In genomic region chr10:102311025-102311420, GRCh38 we compare ENCODE assay signal across 20 cellular contexts.
A peak's percentile ranks its signal among the peaks of the same experiment; 100 is the strongest.
DNase-seq lines count a peak whose midpoint lies in the region; ATAC-seq and TF ChIP-seq lines count a peak whose summit lies in the region.
"Had no signal": no experiment of that assay in that cellular context is flagged by ENCODE, and none has a peak within 500 bp of the region (broad histone marks: within the 10 kb centered on the region; RNA-seq: fewer than 3 reads in every experiment).

No MANE protein-coding gene starts in this region.

- in situ Hi-C loops in Panc1 (cut with HindIII; ENCODE audit: low pct_unique_long_range_greater_than_20kb, low sequenced_read_pairs) = no loop called here

- H3K36me3 ChIP-seq in Panc1 (ENCODE audit: control insufficient read depth, insufficient read depth, low read length) (no peaks in the 10 kb centered on the region), trophoblast cell (ENCODE audit: control insufficient read depth in 1 of 2, insufficient read depth in 2 of 2, low read length in 2 of 2) (peaks cover 0 to 4% of the 10 kb centered on the region in 2 experiments)

- H4K8ac ChIP-seq in trophoblast cell (ENCODE audit: low read depth, low read length) = no peak overlapping the region

- POLR2A ChIA-PET in Panc1 (lab: Charles Lee) = interaction anchor here (0.6 kb wide), 1 partner anchor 257 kb away, joined by 6 read pairs; no protein-coding TSS in a partner anchor

- H3K14ac ChIP-seq in trophoblast cell (ENCODE audit: low read length) = no peak overlapping the region

- H2BK120ac ChIP-seq in trophoblast cell (ENCODE audit: insufficient read depth, low read length, poor library complexity) = no peak overlapping the region

- no peaks in the 10 kb centered on the region for H3K9me3 ChIP-seq in Panc1 (ENCODE audit: control insufficient read depth, insufficient read depth, low read depth, low read length)
- H3K9me3 ChIP-seq in trophoblast cell (ENCODE audit: insufficient read depth, low read depth, low read length) = no peaks in the 10 kb centered on the region
- H3K9me3 ChIP-seq: esophagus squamous epithelium, upper lobe of left lung had no signal

- no peak overlapping the region for H3K23ac ChIP-seq in trophoblast cell (ENCODE audit: low read length)

- peak overlapping the region; percentile 50 for H3K4me3 Mint-ChIP-seq in Calu3 (ENCODE audit: low read depth, unreplicated experiment)
- H3K4me3 Mint-ChIP-seq: activated CD4-positive, alpha-beta T cell treated with anti-CD3 and anti-CD28 coated beads, Interleukin-2, amount 10 ng/mL, durations not matched to agents 7 days and 5 days; dendritic cell treated with granulocyte-macrophage colony-stimulating factor and Interleukin-4, amounts not matched to agents 40 ng/mL and 50 ng/mL, for 4 days; neural crest cell; stimulated activated memory B cell treated with anti-CD40 and anti-IgM and Interleukin-4, amounts not matched to agents 10 μg/mL and 1 μg/mL and 100 μg/mL, for 72 hours had no signal

- no peaks in the 10 kb centered on the region for H3K27me3 ChIP-seq in Panc1 (ENCODE audit: control insufficient read depth, insufficient read depth, low read length)
- H3K27me3 ChIP-seq in trophoblast cell (ENCODE audit: insufficient read depth, low read length) = no peaks in the 10 kb centered on the region
- H3K27me3 ChIP-seq: BLaER1 treated with 17β-estradiol and CSF1 and Interleukin-3, amounts not matched to agents 10 nM and 100 nM; esophagus squamous epithelium; upper lobe of left lung had no signal

- H3K79me2 ChIP-seq in trophoblast cell (ENCODE audit: control insufficient read depth, insufficient read depth, low read length, poor library complexity) = no peaks in the 10 kb centered on the region

- intact Hi-C loops in Calu3 (cut with micrococcal nuclease; ENCODE audit: unreplicated experiment) = no loop called here
- intact Hi-C loops in Panc1 (cut with micrococcal nuclease; ENCODE audit: unreplicated experiment) = no loop called here

- H3K18ac ChIP-seq in trophoblast cell (ENCODE audit: low read length) = no peak overlapping the region

- H3K9me3 Mint-ChIP-seq in Calu3 (ENCODE audit: low read depth, unreplicated experiment) = no peaks in the 10 kb centered on the region
- H3K9me3 Mint-ChIP-seq: activated CD4-positive, alpha-beta T cell treated with anti-CD3 and anti-CD28 coated beads, Interleukin-2, amount 10 ng/mL, durations not matched to agents 7 days and 5 days; activated T-helper 2 cell treated with anti-CD3 and anti-CD28 coated beads, Interferon-gamma antibody, Interleukin-2, Interleukin-4, amounts not matched to agents 10 μg/mL and 5 μg/mL and 100 μg/mL, durations not matched to agents 14 hours and 24 hours and 36 hours; dendritic cell treated with granulocyte-macrophage colony-stimulating factor and Interleukin-4, amounts not matched to agents 40 ng/mL and 50 ng/mL, for 4 days; neural crest cell; stimulated activated memory B cell treated with anti-CD40 and anti-IgM and Interleukin-4, amounts not matched to agents 10 μg/mL and 1 μg/mL and 100 μg/mL, for 72 hours had no signal

- no peak overlapping the region for H2AFZ ChIP-seq in trophoblast cell (ENCODE audit: insufficient read depth, low read length, poor library complexity)

- no peak for DNase-seq in Calu3
- no peak for DNase-seq in Panc1 (ENCODE audit: low read depth, low spot score)
- DNase-seq in epithelial cell of prostate (ENCODE audit: low read depth, low spot score) = peak; percentile 12
- no peak for DNase-seq in trophoblast cell
- DNase-seq in occipital lobe (lab: John Stamatoyannopoulos, UW) = no peak
- DNase-seq: activated CD4-positive, alpha-beta T cell treated with anti-CD3 and anti-CD28 coated beads, Interleukin-2, amount 10 ng/mL, durations not matched to agents 7 days and 5 days; amygdala; esophagus squamous epithelium; KBM-7; NCI-H1092 treated with DMSO at 0.1 percent for 48 hours; NCI-H82; RPMI8226; upper lobe of left lung had no signal

- WGBS in trophoblast cell (ENCODE audit: extremely low coverage, insufficient coverage, insufficient read length) = no CpG with 5 or more reads among the region's 3 CpGs

- ATAC-seq in Panc1 (peak; percentile 47), HG03442 (IDR thresholded peaks at IDR 0.05; ENCODE audit: unreplicated experiment) (no peak), GM19351 (IDR thresholded peaks at IDR 0.05; ENCODE audit: unreplicated experiment) (no peak)
- ATAC-seq: stimulated activated memory B cell treated with anti-CD40 and anti-IgM and Interleukin-4, amounts not matched to agents 10 μg/mL and 1 μg/mL and 100 μg/mL, for 72 hours had no signal

- no peak overlapping the region for H3K9ac ChIP-seq in trophoblast cell (ENCODE audit: low read length)
- H3K9ac ChIP-seq: BLaER1 treated with 17β-estradiol and CSF1 and Interleukin-3, amounts not matched to agents 10 nM and 100 nM had no signal

- no peak overlapping the region for H3K4me3 ChIP-seq in Panc1 (ENCODE audit: low read depth in 2 of 2, low read length in 2 of 2)
- no peak overlapping the region for H3K4me3 ChIP-seq in trophoblast cell (ENCODE audit: low read depth, low read length)
- H3K4me3 ChIP-seq: BLaER1 treated with 17β-estradiol and CSF1 and Interleukin-3, amounts not matched to agents 10 nM and 100 nM; esophagus squamous epithelium; upper lobe of left lung had no signal

- H4K91ac ChIP-seq in trophoblast cell (ENCODE audit: low read depth, low read length) = no peak overlapping the region

- CTCF ChIA-PET in Calu3 (lab: Charles Lee) = interaction anchor here (0.6 to 1.0 kb wide), 5 partner anchors 9 to 334 kb away, joined by 3 read pairs; partner anchors contain the start of gene GBF1
- CTCF ChIA-PET in Panc1 (lab: Charles Lee) = no interaction called here

- TF ChIP-seq CTCF in Calu3 (IDR thresholded peaks at IDR 0.05; ENCODE audit: unreplicated experiment) (no peak), Panc1 (IDR thresholded peaks at IDR 0.05) (no peak)

- H3K4me1 ChIP-seq in Panc1 (ENCODE audit: control insufficient read depth, insufficient read depth, low read length) = peaks cover 29% of the 10 kb centered on the region
- peaks cover 4 to 14% of the 10 kb centered on the region in 2 experiments for H3K4me1 ChIP-seq in trophoblast cell (ENCODE audit: control insufficient read depth in 1 of 2, insufficient read depth in 2 of 2, low read length in 2 of 2)

- no peaks in the 10 kb centered on the region for H3K36me3 Mint-ChIP-seq in Calu3 (ENCODE audit: insufficient read depth, unreplicated experiment)

- H2BK5ac ChIP-seq in trophoblast cell (ENCODE audit: low read depth, low read length, poor library complexity) = no peak overlapping the region

- peak overlapping the region; percentile 22 for H3K4me2 ChIP-seq in trophoblast cell (ENCODE audit: low read length)
- H3K4me2 ChIP-seq: BLaER1 treated with 17β-estradiol and CSF1 and Interleukin-3, amounts not matched to agents 10 nM and 100 nM had no signal

- H3K27me3 Mint-ChIP-seq in Calu3 (ENCODE audit: unreplicated experiment) = no peaks in the 10 kb centered on the region
- H3K27me3 Mint-ChIP-seq: activated CD4-positive, alpha-beta T cell treated with anti-CD3 and anti-CD28 coated beads, Interleukin-2, amount 10 ng/mL, durations not matched to agents 7 days and 5 days; dendritic cell treated with granulocyte-macrophage colony-stimulating factor and Interleukin-4, amounts not matched to agents 40 ng/mL and 50 ng/mL, for 4 days; stimulated activated memory B cell treated with anti-CD40 and anti-IgM and Interleukin-4, amounts not matched to agents 10 μg/mL and 1 μg/mL and 100 μg/mL, for 72 hours had no signal

- BruUV-seq in Calu3 (replicated peaks; lab: Mats Ljungman, UMichigan) (no TSS peak), Panc1 (replicated peaks; lab: Mats Ljungman, UMichigan) (no TSS peak)

- H2BK12ac ChIP-seq in trophoblast cell (ENCODE audit: low read length) = no peak overlapping the region

- H3K27ac Mint-ChIP-seq in Calu3 (ENCODE audit: unreplicated experiment) = peak overlapping the region; percentile 92
- H3K27ac Mint-ChIP-seq: activated CD4-positive, alpha-beta T cell treated with anti-CD3 and anti-CD28 coated beads, Interleukin-2, amount 10 ng/mL, durations not matched to agents 7 days and 5 days; activated T-helper 2 cell treated with anti-CD3 and anti-CD28 coated beads, Interferon-gamma antibody, Interleukin-2, Interleukin-4, amounts not matched to agents 10 μg/mL and 5 μg/mL and 100 μg/mL, durations not matched to agents 14 hours and 24 hours and 36 hours; dendritic cell treated with granulocyte-macrophage colony-stimulating factor and Interleukin-4, amounts not matched to agents 40 ng/mL and 50 ng/mL, for 4 days; stimulated activated memory B cell treated with anti-CD40 and anti-IgM and Interleukin-4, amounts not matched to agents 10 μg/mL and 1 μg/mL and 100 μg/mL, for 72 hours had no signal

- H3K27ac ChIP-seq in Panc1 (ENCODE audit: low read length) (0 out of 2 replicates have a peak overlapping the region, but pooled peaks have one; percentile 8), epithelial cell of prostate (peak overlapping the region; percentile 53), trophoblast cell (ENCODE audit: low read depth, low read length) (no peak overlapping the region)
- H3K27ac ChIP-seq: BLaER1 treated with 17β-estradiol and CSF1 and Interleukin-3, amounts not matched to agents 10 nM and 100 nM; esophagus squamous epithelium; upper lobe of left lung had no signal

- peaks cover 44% of the 10 kb centered on the region for H3K4me1 Mint-ChIP-seq in Calu3 (ENCODE audit: low read depth, unreplicated experiment)

- no peak overlapping the region for H2AK5ac ChIP-seq in trophoblast cell (ENCODE audit: low read length)

- H3K4ac ChIP-seq in trophoblast cell (ENCODE audit: low read depth, low read length) = no peak overlapping the region

- H3K79me1 ChIP-seq in trophoblast cell (ENCODE audit: low read length) = no peaks in the 10 kb centered on the region

- no peak overlapping the region for H4K12ac ChIP-seq in trophoblast cell (ENCODE audit: low read depth, low read length)
